1 cellular context compared by ENCODE assay signal in the genomic region with DNA sequence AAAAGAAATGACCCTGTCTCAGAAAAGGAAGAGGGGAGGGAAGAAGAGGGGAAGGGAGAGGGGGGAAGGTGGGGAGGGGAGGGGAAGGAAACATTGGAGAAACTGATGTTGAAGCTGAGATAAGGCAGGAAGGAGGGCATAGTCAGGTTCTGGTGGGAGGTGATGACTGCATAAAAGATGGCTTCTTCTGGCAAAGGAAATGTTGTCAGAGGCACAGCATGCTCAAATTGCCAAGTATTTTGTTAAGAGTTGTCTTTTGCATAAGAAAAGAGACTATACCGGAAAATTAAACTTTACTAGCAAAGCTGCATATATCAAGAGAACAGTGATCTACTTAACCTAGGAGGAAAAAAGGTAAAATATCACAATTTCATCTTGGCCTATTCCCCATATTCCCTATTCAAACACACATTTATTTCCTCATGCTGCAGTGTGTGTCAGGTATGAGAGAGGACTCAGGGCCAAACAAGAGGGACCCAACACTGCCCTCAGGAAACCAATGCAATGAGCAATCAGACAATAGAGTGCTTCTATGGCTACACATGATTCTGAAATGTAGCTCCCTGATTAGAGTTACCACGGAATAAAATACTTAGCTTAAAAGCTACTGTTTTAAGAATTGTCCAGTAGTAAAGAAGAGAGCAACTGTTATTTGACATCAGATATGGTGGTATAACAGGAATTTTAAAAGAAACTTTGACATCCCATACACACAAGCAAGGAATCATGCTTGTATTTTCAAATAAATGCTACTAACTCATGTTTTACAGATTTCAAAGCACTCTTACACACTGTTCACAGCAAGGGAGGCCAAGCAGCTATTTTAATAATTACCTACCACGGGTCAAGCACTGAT.
A peak's percentile ranks its signal among the peaks of the same experiment; 100 is the strongest.
TF ChIP-seq lines count a peak whose summit lies in the region.

No MANE protein-coding gene starts in this region.

TF ChIP-seq in HepG2, 621 proteins besides CTCF, POLR2A, EP300 and RAD21 (continued from another document):
- TF ChIP-seq CBFB (CRISPR knock-in tag; IDR thresholded peaks at IDR 0.05): no peak
- TF ChIP-seq, protein P1, sequence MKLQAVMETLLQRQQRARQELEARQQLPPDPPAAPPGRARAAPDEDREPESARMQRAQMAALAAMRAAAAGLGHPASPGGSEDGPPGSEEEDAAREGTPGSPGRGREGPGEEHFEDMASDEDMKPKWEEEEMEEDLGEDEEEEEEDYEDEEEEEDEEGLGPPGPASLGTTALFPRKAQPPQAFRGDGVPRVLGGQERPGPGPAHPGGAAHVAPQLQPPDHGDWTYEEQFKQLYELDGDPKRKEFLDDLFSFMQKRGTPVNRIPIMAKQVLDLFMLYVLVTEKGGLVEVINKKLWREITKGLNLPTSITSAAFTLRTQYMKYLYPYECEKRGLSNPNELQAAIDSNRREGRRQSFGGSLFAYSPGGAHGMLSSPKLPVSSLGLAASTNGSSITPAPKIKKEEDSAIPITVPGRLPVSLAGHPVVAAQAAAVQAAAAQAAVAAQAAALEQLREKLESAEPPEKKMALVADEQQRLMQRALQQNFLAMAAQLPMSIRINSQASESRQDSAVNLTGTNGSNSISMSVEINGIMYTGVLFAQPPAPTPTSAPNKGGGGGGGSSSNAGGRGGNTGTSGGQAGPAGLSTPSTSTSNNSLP (IDR thresholded peaks at IDR 0.05; ENCODE audit: low read depth, low read length): no peak
- TF ChIP-seq ZNF280B (CRISPR knock-in tag; IDR thresholded peaks at IDR 0.05; ENCODE audit: borderline replicate concordance): no peak
- no peak for TF ChIP-seq NAIF1 (CRISPR knock-in tag; IDR thresholded peaks at IDR 0.05; ENCODE audit: borderline replicate concordance)
- TF ChIP-seq ZNF337 (CRISPR knock-in tag; IDR thresholded peaks at IDR 0.05; ENCODE audit: borderline replicate concordance, low read depth): no peak
- TF ChIP-seq MIXL1 (CRISPR knock-in tag; IDR thresholded peaks at IDR 0.05): 0 out of 2 replicates have a peak, but pooled peaks have one; percentile 12
- TF ChIP-seq ZNF737 (CRISPR knock-in tag; IDR thresholded peaks at IDR 0.05; ENCODE audit: borderline replicate concordance): no peak
- TF ChIP-seq, protein P2, sequence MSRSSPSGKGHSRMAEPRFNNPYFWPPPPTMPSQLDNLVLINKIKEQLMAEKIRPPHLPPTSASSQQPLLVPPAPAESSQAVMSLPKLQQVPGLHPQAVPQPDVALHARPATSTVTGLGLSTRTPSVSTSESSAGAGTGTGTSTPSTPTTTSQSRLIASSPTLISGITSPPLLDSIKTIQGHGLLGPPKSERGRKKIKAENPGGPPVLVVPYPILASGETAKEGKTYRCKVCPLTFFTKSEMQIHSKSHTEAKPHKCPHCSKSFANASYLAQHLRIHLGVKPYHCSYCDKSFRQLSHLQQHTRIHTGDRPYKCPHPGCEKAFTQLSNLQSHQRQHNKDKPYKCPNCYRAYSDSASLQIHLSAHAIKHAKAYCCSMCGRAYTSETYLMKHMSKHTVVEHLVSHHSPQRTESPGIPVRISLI (CRISPR knock-in tag; IDR thresholded peaks at IDR 0.05; ENCODE audit: borderline replicate concordance): 0 out of 2 replicates have a peak, but pooled peaks have one; percentile 10
- no peak for TF ChIP-seq ZFYVE20 (CRISPR knock-in tag; IDR thresholded peaks at IDR 0.05; ENCODE audit: borderline replicate concordance, low read depth)
- TF ChIP-seq, protein P3, sequence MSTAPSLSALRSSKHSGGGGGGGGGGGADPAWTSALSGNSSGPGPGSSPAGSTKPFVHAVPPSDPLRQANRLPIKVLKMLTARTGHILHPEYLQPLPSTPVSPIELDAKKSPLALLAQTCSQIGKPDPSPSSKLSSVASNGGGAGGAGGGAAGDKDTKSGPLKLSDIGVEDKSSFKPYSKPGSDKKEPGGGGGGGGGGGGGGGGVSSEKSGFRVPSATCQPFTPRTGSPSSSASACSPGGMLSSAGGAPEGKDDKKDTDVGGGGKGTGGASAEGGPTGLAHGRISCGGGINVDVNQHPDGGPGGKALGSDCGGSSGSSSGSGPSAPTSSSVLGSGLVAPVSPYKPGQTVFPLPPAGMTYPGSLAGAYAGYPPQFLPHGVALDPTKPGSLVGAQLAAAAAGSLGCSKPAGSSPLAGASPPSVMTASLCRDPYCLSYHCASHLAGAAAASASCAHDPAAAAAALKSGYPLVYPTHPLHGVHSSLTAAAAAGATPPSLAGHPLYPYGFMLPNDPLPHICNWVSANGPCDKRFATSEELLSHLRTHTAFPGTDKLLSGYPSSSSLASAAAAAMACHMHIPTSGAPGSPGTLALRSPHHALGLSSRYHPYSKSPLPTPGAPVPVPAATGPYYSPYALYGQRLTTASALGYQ (CRISPR knock-in tag; IDR thresholded peaks at IDR 0.05): no peak
- no peak for TF ChIP-seq ZBTB8A (CRISPR knock-in tag; IDR thresholded peaks at IDR 0.05; ENCODE audit: borderline replicate concordance, low read depth)
- TF ChIP-seq ARHGAP35 (CRISPR knock-in tag; IDR thresholded peaks at IDR 0.05; ENCODE audit: borderline replicate concordance): no peak
- TF ChIP-seq, protein P4, sequence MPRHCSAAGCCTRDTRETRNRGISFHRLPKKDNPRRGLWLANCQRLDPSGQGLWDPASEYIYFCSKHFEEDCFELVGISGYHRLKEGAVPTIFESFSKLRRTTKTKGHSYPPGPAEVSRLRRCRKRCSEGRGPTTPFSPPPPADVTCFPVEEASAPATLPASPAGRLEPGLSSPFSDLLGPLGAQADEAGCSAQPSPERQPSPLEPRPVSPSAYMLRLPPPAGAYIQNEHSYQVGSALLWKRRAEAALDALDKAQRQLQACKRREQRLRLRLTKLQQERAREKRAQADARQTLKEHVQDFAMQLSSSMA (CRISPR knock-in tag; IDR thresholded peaks at IDR 0.05): 0 out of 2 replicates have a peak, but pooled peaks have one; percentile 27
- TF ChIP-seq, protein P5, sequence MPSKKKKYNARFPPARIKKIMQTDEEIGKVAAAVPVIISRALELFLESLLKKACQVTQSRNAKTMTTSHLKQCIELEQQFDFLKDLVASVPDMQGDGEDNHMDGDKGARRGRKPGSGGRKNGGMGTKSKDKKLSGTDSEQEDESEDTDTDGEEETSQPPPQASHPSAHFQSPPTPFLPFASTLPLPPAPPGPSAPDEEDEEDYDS (CRISPR knock-in tag; IDR thresholded peaks at IDR 0.05): no peak
- TF ChIP-seq PAWR (CRISPR knock-in tag; IDR thresholded peaks at IDR 0.05; ENCODE audit: borderline replicate concordance): no peak
- no peak for TF ChIP-seq XRCC5 (optimal IDR thresholded peaks at IDR 0.05; ENCODE audit: low read length)
- TF ChIP-seq ZNF180 (CRISPR knock-in tag; IDR thresholded peaks at IDR 0.05; ENCODE audit: borderline replicate concordance, low read depth): no peak
- TF ChIP-seq SCMH1 (CRISPR knock-in tag; IDR thresholded peaks at IDR 0.05; ENCODE audit: borderline replicate concordance): no peak
- no peak for TF ChIP-seq RNF219 (CRISPR knock-in tag; IDR thresholded peaks at IDR 0.05)
- TF ChIP-seq BATF2 (CRISPR knock-in tag; IDR thresholded peaks at IDR 0.05): no peak
- no peak for TF ChIP-seq MIER2 (CRISPR knock-in tag; IDR thresholded peaks at IDR 0.05)
- TF ChIP-seq ARNTL (CRISPR knock-in tag; IDR thresholded peaks at IDR 0.05): no peak
- TF ChIP-seq NR2F6 (IDR thresholded peaks at IDR 0.05): no peak
- TF ChIP-seq NR2F6 (CRISPR knock-in tag; IDR thresholded peaks at IDR 0.05): no peak
- TF ChIP-seq ZKSCAN5 (CRISPR knock-in tag; IDR thresholded peaks at IDR 0.05): no peak
- no peak for TF ChIP-seq ZKSCAN8 (CRISPR knock-in tag; IDR thresholded peaks at IDR 0.05; ENCODE audit: borderline replicate concordance)
- no peak for TF ChIP-seq CREB3 (CRISPR knock-in tag; IDR thresholded peaks at IDR 0.05)
- no peak for TF ChIP-seq DZIP1 (CRISPR knock-in tag; IDR thresholded peaks at IDR 0.05)
- TF ChIP-seq PHF5A (CRISPR knock-in tag; IDR thresholded peaks at IDR 0.05; ENCODE audit: low read depth, unreplicated experiment): no peak
- TF ChIP-seq ZNF460 (CRISPR knock-in tag; IDR thresholded peaks at IDR 0.05; ENCODE audit: borderline replicate concordance): no peak
- TF ChIP-seq TCF7L2 (IDR thresholded peaks at IDR 0.05; ENCODE audit: low read depth, low read length): no peak
- TF ChIP-seq LBX2 (CRISPR knock-in tag; IDR thresholded peaks at IDR 0.05; ENCODE audit: borderline replicate concordance): no peak
- no peak for TF ChIP-seq ZNF530 (CRISPR knock-in tag; IDR thresholded peaks at IDR 0.05; ENCODE audit: low read depth)
- TF ChIP-seq ZNF251 (CRISPR knock-in tag; IDR thresholded peaks at IDR 0.05): no peak
- TF ChIP-seq THAP8 (CRISPR knock-in tag; IDR thresholded peaks at IDR 0.05; ENCODE audit: borderline replicate concordance): no peak
- no peak for TF ChIP-seq MXI1 (IDR thresholded peaks at IDR 0.05; ENCODE audit: borderline replicate concordance, low read depth, low read length)
- TF ChIP-seq TFE3 (CRISPR knock-in tag; IDR thresholded peaks at IDR 0.05): no peak
- TF ChIP-seq KMT2A (CRISPR knock-in tag; IDR thresholded peaks at IDR 0.05): no peak
